ENCODE assay signal across 23 cellular contexts in the genomic region with DNA sequence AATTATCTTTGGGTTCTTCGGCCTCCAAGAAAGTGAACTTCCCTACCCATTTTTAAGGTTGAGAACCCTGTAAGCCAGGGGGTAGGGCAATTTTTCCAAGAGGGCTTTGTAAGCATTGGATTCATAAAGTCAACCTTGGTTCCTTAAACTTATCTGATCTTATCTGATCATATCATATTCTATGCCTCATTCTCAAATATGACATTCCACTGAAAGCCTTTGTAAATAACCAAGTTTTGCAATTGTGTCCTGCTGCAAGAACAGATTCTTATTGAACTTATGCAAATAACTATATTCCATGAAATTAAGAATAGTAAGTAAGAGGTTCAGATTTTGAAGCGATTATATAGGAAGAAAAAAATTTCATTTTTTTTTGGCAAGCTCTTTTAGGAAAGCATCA.
"Had no signal": no experiment of that assay in that cellular context is flagged by ENCODE, and none has a peak within 500 bp of the region (broad histone marks: within the 10 kb centered on the region; RNA-seq: fewer than 3 reads in every experiment).

No MANE protein-coding gene starts in this region.

- DNase-seq: colonic mucosa; cortex of kidney; effector CD8-positive, alpha-beta T cell; effector memory CD8-positive, alpha-beta T cell; endodermal cell; erythroblast; esophagus squamous epithelium; foreskin fibroblast; foreskin melanocyte; gastrocnemius medialis; glutamatergic neuron; head of caudate nucleus; heart right ventricle; hypothalamus; immature natural killer cell; left cardiac atrium; left lung; left ventricle myocardium superior; lower lobe of right lung; mesenchymal stem cell; mucosa of descending colon; naive B cell had no signal

- H3K27ac ChIP-seq: colonic mucosa, epithelial cell of prostate, esophagus squamous epithelium, gastrocnemius medialis, heart right ventricle, left lung, lower lobe of right lung had no signal
